Comparison of ENCODE assay signal across 16 cellular contexts in the genomic region with DNA sequence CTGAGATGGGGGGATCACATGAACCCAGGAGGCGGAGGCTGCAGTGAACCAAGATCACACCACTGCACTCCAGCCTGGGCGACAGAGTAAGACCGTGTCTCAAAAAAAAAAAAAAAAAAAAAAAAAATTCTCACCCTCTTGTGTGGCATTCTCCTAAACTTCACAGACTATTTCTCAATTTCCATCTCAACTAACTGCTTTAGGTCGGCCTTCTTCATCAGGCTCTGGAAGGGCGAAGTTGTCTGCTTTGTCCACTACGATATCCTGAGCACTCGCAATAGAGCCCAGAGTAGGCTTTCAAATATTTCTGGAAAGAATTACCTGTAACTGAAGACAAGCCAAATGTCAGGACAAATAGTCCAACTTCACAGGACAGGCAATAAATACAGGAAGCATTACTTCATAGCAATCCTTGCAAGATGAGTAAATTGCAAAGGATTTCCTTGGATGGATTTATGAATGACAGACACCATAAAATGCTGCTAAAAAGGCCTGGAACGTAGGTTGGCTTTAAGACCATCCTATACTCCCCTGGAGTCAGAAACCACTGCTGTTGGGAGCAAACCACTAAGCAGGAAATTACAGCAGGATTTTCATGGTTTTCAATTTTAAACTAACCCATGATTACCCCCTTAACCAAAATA.
DNase-seq lines count a peak whose midpoint lies in the region; ATAC-seq and TF ChIP-seq lines count a peak whose summit lies in the region.
"Had no signal": no experiment of that assay in that cellular context is flagged by ENCODE, and none has a peak within 500 bp of the region (broad histone marks: within the 10 kb centered on the region; RNA-seq: fewer than 3 reads in every experiment).

No MANE protein-coding gene starts in this region.

- POLR2A ChIA-PET in RWPE1 (lab: Yijun Ruan, JAX; ENCODE audit: low non-redundant PET), result no interaction called here

- ATAC-seq in GM19395 (IDR thresholded peaks at IDR 0.05; ENCODE audit: unreplicated experiment) (no peak), GM21526 (IDR thresholded peaks at IDR 0.05; ENCODE audit: low FRiP score, unreplicated experiment) (no peak)
- ATAC-seq: right cardiac atrium had no signal

- H3K4me3 ChIP-seq in AG10803 (ENCODE audit: low read length), result no peak overlapping the region
- no peak overlapping the region for H3K4me3 ChIP-seq in neutrophil (ENCODE audit: low read depth in 1 of 2, low read length in 1 of 2)

- H3K4me1 ChIP-seq in neutrophil (ENCODE audit: control insufficient read depth in 1 of 2, insufficient read depth in 1 of 2, low read depth in 1 of 2, low read length in 1 of 2), result peaks cover 15 to 41% of the 10 kb centered on the region in 2 experiments

- TF ChIP-seq CTCF in AG10803 (conservative IDR thresholded peaks at IDR 0.05; ENCODE audit: low read length) (no peak), RWPE1 (conservative IDR thresholded peaks at IDR 0.05; ENCODE audit: low read depth) (no peak), neutrophil (IDR thresholded peaks at IDR 0.05) (no peak)

- H3K9me3 ChIP-seq in neutrophil, result peaks cover 20% of the 10 kb centered on the region

- H3K36me3 ChIP-seq in neutrophil, result peaks cover 63% of the 10 kb centered on the region

- no peaks in the 10 kb centered on the region for H3K27me3 ChIP-seq in neutrophil

- CTCF ChIA-PET in RWPE1 (lab: Yijun Ruan, JAX), result interaction anchor here (0.7 kb wide), 1 partner anchor 68 kb away, joined by 3 read pairs; no protein-coding TSS in a partner anchor

- H3K27ac ChIP-seq in RWPE1 (peak overlapping the region; percentile 45), neutrophil (peak overlapping the region; percentile 23)

- DNase-seq in AG10803 (ENCODE audit: low read depth) (peak; percentile 24), RWPE1 (ENCODE audit: low spot score) (no peak), fibroblast of gingiva (ENCODE audit: low read depth) (peak; percentile 20), DMS114 treated with DMSO at 0.1 percent for 48 hours (lab: John Stamatoyannopoulos, UW; ENCODE audit: unreplicated experiment) (no peak), NCI-H526 treated with DMSO at 0.1 percent for 48 hours (lab: John Stamatoyannopoulos, UW) (no peak)
- DNase-seq: activated T-cell treated with anti-CD3 and anti-CD28 coated beads for 4 hours; erythroblast; hypothalamus; naive B cell; NCI-H1930; right cardiac atrium; RPMI8226; stimulated activated CD4-positive, alpha-beta T cell treated with anti-CD3 and anti-CD28 coated beads, Interleukin-4, amount 100 ng/mL, for 4 hours had no signal

Comparison
In these comparisons a context has a peak if more than half of its experiments do, and no peak if none do; other contexts are left out.
1. DNase-seq: peak in AG10803 (single experiment) and fibroblast of gingiva (single experiment); none in RWPE1 (single experiment), DMS114 treated with DMSO at 0.1 percent for 48 hours (single experiment) and NCI-H526 treated with DMSO at 0.1 percent for 48 hours (single experiment).